Comparison of ENCODE assay signal across 1 cellular context in genomic region chr6:21987501-21987957, GRCh38.
TF ChIP-seq lines count a peak whose summit lies in the region.

No MANE protein-coding gene starts in this region.

TF ChIP-seq in K562, 482 proteins besides CTCF, POLR2A, EP300 and RAD21 (continued from another document and continues in another):
- TF ChIP-seq ZNF785 (CRISPR knock-in tag; IDR thresholded peaks at IDR 0.05) (no peak), ZNF436 (CRISPR knock-in tag; IDR thresholded peaks at IDR 0.05) (no peak), PML (IDR thresholded peaks at IDR 0.05; ENCODE audit: low read length) (no peak), UBTF (IDR thresholded peaks at IDR 0.05; ENCODE audit: borderline replicate concordance in 1 of 2, low read depth in 2 of 2, low read length in 2 of 2) (no peak), ATF7 (IDR thresholded peaks at IDR 0.05) (peak; percentile 69), KHSRP (IDR thresholded peaks at IDR 0.05) (no peak), ZNF165 (CRISPR knock-in tag; IDR thresholded peaks at IDR 0.05; ENCODE audit: borderline replicate concordance) (no peak), RBM22 (IDR thresholded peaks at IDR 0.05; ENCODE audit: low read depth, low read length, poor library complexity, severe bottlenecking) (no peak), CHCHD3 (CRISPR knock-in tag; IDR thresholded peaks at IDR 0.05) (no peak), ZFP30 (CRISPR knock-in tag; IDR thresholded peaks at IDR 0.05; ENCODE audit: borderline replicate concordance) (no peak), ZNF146 (CRISPR knock-in tag; IDR thresholded peaks at IDR 0.05; ENCODE audit: unreplicated experiment) (no peak), PREB (CRISPR knock-in tag; IDR thresholded peaks at IDR 0.05) (no peak), E2F6 (IDR thresholded peaks at IDR 0.05; ENCODE audit: borderline replicate concordance in 1 of 2, extremely low read depth in 1 of 2, insufficient read depth in 1 of 2, insufficient read length in 1 of 2, low read depth in 1 of 2, low read length in 1 of 2, poor library complexity in 1 of 2, severe bottlenecking in 1 of 2) (peak in 1 of 2 experiments; percentile 28), USF2 (CRISPR knock-in tag; IDR thresholded peaks at IDR 0.05) (peak; percentile 93), NCOA4 (IDR thresholded peaks at IDR 0.05; ENCODE audit: partially characterized antibody) (no peak), KAT2B (IDR thresholded peaks at IDR 0.05; ENCODE audit: low read depth, low read length) (no peak), BRCA1 (IDR thresholded peaks at IDR 0.05) (no peak), BRCA1 (CRISPR knock-in tag; IDR thresholded peaks at IDR 0.05) (no peak), NCOR1 (IDR thresholded peaks at IDR 0.05) (peak; percentile 34; the same call in 1 of the 2 replicates), CREM (IDR thresholded peaks at IDR 0.05; ENCODE audit: low read depth) (no peak), ZNF274 (IDR thresholded peaks at IDR 0.05; ENCODE audit: borderline replicate concordance, low read depth, low read length) (no peak), SIX5 (IDR thresholded peaks at IDR 0.05; ENCODE audit: borderline replicate concordance in 1 of 2, insufficient read depth in 1 of 2, low read depth in 1 of 2, low read length in 2 of 2) (no peak), RFX7 (CRISPR knock-in tag; IDR thresholded peaks at IDR 0.05) (no peak), SREBF1 (IDR thresholded peaks at IDR 0.05; ENCODE audit: borderline replicate concordance, low read depth, low read length) (no peak), JUNB (CRISPR knock-in tag; conservative IDR thresholded peaks at IDR 0.05) (no peak), CEBPB (tag; IDR thresholded peaks at IDR 0.05) (peak; percentile 92), FIP1L1 (IDR thresholded peaks at IDR 0.05; ENCODE audit: low read depth, low read length, poor library complexity, severe bottlenecking) (no peak), RBBP5 (IDR thresholded peaks at IDR 0.05; ENCODE audit: borderline replicate concordance, insufficient read depth, low read length, poor library complexity, severe bottlenecking) (no peak), SPI1 (IDR thresholded peaks at IDR 0.05; ENCODE audit: borderline replicate concordance, low read depth, low read length) (no peak), MEF2A (IDR thresholded peaks at IDR 0.05; ENCODE audit: control insufficient read depth, low read depth, low read length) (no peak), TARDBP (IDR thresholded peaks at IDR 0.05) (no peak), GTF2A2 (tag; IDR thresholded peaks at IDR 0.05) (no peak), MEIS2 (IDR thresholded peaks at IDR 0.05; ENCODE audit: partially characterized antibody) (peak; percentile 45)
- TF ChIP-seq, protein P1, sequence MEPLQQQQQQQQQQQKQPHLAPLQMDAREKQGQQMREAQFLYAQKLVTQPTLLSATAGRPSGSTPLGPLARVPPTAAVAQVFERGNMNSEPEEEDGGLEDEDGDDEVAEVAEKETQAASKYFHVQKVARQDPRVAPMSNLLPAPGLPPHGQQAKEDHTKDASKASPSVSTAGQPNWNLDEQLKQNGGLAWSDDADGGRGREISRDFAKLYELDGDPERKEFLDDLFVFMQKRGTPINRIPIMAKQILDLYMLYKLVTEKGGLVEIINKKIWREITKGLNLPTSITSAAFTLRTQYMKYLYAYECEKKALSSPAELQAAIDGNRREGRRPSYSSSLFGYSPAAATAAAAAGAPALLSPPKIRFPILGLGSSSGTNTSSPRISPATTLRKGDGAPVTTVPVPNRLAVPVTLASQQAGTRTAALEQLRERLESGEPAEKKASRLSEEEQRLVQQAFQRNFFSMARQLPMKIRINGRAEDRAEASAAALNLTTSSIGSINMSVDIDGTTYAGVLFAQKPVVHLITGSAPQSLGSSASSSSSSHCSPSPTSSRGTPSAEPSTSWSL (CRISPR knock-in tag; IDR thresholded peaks at IDR 0.05; ENCODE audit: borderline replicate concordance), result no peak
- TF ChIP-seq, protein P2, sequence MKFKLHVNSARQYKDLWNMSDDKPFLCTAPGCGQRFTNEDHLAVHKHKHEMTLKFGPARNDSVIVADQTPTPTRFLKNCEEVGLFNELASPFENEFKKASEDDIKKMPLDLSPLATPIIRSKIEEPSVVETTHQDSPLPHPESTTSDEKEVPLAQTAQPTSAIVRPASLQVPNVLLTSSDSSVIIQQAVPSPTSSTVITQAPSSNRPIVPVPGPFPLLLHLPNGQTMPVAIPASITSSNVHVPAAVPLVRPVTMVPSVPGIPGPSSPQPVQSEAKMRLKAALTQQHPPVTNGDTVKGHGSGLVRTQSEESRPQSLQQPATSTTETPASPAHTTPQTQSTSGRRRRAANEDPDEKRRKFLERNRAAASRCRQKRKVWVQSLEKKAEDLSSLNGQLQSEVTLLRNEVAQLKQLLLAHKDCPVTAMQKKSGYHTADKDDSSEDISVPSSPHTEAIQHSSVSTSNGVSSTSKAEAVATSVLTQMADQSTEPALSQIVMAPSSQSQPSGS (CRISPR knock-in tag; IDR thresholded peaks at IDR 0.05), result no peak
- TF ChIP-seq, protein P3, sequence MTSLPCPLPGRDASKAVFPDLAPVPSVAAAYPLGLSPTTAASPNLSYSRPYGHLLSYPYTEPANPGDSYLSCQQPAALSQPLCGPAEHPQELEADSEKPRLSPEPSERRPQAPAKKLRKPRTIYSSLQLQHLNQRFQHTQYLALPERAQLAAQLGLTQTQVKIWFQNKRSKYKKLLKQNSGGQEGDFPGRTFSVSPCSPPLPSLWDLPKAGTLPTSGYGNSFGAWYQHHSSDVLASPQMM (CRISPR knock-in tag; IDR thresholded peaks at IDR 0.05), result no peak
- TF ChIP-seq, protein P4, sequence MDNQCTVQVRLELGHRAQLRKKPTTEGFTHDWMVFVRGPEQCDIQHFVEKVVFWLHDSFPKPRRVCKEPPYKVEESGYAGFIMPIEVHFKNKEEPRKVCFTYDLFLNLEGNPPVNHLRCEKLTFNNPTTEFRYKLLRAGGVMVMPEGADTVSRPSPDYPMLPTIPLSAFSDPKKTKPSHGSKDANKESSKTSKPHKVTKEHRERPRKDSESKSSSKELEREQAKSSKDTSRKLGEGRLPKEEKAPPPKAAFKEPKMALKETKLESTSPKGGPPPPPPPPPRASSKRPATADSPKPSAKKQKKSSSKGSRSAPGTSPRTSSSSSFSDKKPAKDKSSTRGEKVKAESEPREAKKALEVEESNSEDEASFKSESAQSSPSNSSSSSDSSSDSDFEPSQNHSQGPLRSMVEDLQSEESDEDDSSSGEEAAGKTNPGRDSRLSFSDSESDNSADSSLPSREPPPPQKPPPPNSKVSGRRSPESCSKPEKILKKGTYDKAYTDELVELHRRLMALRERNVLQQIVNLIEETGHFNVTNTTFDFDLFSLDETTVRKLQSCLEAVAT (IDR thresholded peaks at IDR 0.05), result no peak
- TF ChIP-seq, protein P5, sequence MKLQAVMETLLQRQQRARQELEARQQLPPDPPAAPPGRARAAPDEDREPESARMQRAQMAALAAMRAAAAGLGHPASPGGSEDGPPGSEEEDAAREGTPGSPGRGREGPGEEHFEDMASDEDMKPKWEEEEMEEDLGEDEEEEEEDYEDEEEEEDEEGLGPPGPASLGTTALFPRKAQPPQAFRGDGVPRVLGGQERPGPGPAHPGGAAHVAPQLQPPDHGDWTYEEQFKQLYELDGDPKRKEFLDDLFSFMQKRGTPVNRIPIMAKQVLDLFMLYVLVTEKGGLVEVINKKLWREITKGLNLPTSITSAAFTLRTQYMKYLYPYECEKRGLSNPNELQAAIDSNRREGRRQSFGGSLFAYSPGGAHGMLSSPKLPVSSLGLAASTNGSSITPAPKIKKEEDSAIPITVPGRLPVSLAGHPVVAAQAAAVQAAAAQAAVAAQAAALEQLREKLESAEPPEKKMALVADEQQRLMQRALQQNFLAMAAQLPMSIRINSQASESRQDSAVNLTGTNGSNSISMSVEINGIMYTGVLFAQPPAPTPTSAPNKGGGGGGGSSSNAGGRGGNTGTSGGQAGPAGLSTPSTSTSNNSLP (IDR thresholded peaks at IDR 0.05; ENCODE audit: borderline replicate concordance, low read depth, low read length), result no peak
- TF ChIP-seq, protein P6, sequence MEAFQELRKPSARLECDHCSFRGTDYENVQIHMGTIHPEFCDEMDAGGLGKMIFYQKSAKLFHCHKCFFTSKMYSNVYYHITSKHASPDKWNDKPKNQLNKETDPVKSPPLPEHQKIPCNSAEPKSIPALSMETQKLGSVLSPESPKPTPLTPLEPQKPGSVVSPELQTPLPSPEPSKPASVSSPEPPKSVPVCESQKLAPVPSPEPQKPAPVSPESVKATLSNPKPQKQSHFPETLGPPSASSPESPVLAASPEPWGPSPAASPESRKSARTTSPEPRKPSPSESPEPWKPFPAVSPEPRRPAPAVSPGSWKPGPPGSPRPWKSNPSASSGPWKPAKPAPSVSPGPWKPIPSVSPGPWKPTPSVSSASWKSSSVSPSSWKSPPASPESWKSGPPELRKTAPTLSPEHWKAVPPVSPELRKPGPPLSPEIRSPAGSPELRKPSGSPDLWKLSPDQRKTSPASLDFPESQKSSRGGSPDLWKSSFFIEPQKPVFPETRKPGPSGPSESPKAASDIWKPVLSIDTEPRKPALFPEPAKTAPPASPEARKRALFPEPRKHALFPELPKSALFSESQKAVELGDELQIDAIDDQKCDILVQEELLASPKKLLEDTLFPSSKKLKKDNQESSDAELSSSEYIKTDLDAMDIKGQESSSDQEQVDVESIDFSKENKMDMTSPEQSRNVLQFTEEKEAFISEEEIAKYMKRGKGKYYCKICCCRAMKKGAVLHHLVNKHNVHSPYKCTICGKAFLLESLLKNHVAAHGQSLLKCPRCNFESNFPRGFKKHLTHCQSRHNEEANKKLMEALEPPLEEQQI (IDR thresholded peaks at IDR 0.05), result no peak
- TF ChIP-seq, protein P7, sequence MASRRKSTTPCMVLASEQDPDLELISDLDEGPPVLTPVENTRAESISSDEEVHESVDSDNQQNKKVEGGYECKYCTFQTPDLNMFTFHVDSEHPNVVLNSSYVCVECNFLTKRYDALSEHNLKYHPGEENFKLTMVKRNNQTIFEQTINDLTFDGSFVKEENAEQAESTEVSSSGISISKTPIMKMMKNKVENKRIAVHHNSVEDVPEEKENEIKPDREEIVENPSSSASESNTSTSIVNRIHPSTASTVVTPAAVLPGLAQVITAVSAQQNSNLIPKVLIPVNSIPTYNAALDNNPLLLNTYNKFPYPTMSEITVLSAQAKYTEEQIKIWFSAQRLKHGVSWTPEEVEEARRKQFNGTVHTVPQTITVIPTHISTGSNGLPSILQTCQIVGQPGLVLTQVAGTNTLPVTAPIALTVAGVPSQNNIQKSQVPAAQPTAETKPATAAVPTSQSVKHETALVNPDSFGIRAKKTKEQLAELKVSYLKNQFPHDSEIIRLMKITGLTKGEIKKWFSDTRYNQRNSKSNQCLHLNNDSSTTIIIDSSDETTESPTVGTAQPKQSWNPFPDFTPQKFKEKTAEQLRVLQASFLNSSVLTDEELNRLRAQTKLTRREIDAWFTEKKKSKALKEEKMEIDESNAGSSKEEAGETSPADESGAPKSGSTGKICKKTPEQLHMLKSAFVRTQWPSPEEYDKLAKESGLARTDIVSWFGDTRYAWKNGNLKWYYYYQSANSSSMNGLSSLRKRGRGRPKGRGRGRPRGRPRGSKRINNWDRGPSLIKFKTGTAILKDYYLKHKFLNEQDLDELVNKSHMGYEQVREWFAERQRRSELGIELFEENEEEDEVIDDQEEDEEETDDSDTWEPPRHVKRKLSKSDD (conservative IDR thresholded peaks at IDR 0.05; ENCODE audit: low read length), result no peak
